In the genomic region with DNA sequence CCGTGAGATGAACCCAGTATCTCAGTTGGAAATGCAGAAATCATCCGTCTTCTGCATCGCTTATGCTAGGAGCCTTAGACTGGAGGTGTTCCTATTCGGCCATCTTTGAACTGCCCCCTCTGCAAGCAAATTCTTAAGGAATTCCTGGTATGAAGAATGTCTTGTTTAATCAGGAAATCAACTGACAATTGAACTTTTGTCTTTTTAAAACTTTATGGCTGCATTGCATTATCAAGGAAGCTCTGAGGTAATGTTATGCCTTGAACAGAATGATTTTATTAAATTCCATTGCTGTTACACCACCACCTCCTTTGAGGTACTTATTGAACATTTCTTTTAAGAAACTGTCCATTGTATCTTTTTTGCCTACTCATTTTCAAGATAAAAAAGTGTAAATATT, we compare ENCODE assay signal across 19 cellular contexts.
"Had no signal": no experiment of that assay in that cellular context is flagged by ENCODE, and none has a peak within 500 bp of the region (broad histone marks: within the 10 kb centered on the region; RNA-seq: fewer than 3 reads in every experiment).

No MANE protein-coding gene starts in this region.

- H3K27ac ChIP-seq: ascending aorta, breast epithelium, esophagus muscularis mucosa, lower lobe of right lung, thoracic aorta, upper lobe of right lung had no signal

- DNase-seq: activated CD4-positive, alpha-beta memory T cell treated with anti-CD3 and anti-CD28 coated beads, Interleukin-2, amount 10 ng/mL, durations not matched to agents 7 days and 5 days; activated CD4-positive, alpha-beta T cell treated with anti-CD3 and anti-CD28 coated beads for 48 hours; activated CD4-positive, CD25-positive, alpha-beta regulatory T cell; activated naive CD4-positive, alpha-beta T cell; activated T-cell treated with anti-CD3 and anti-CD28 coated beads, Interleukin-2, amount 50 U/mL, for 1 hour; cortex of kidney; effector CD4-positive, alpha-beta T cell; lower lobe of right lung; nucleus accumbens; retina; stimulated activated naive B cell treated with anti-CD40 and anti-IgM and Interleukin-4, amounts not matched to agents 10 μg/mL and 1 μg/mL and 100 μg/mL, for 72 hours; T-helper 9 cell; upper lobe of right lung had no signal

- ATAC-seq: activated T-helper 17 cell treated with anti-CD3 and anti-CD28 coated beads, Interleukin-2, amount 50 U/mL, for 72 hours; lower lobe of right lung; natural killer cell treated with Interleukin-12 subunit alpha and Interleukin-12 subunit beta and Interleukin-15 and Interleukin-18, amount 100 ng/mL, for 72 hours; stimulated activated naive B cell treated with anti-CD40 and anti-IgM and Interleukin-4, amounts not matched to agents 10 μg/mL and 1 μg/mL and 100 μg/mL, for 72 hours; upper lobe of right lung had no signal

- H3K4me3 ChIP-seq: ascending aorta, breast epithelium, esophagus muscularis mucosa, lower lobe of right lung, thoracic aorta, upper lobe of right lung had no signal

- H3K9me3 ChIP-seq: ascending aorta, breast epithelium, esophagus muscularis mucosa, lower lobe of right lung, thoracic aorta, upper lobe of right lung had no signal

- H3K27me3 ChIP-seq: ascending aorta, breast epithelium, esophagus muscularis mucosa, upper lobe of right lung had no signal

- H3K4me1 ChIP-seq: ascending aorta, breast epithelium, esophagus muscularis mucosa, lower lobe of right lung, upper lobe of right lung had no signal

- H3K36me3 ChIP-seq: ascending aorta, breast epithelium, esophagus muscularis mucosa, lower lobe of right lung, thoracic aorta, upper lobe of right lung had no signal
